Comparison of ENCODE assay signal across 9 cellular contexts in genomic region chr11:63999349-64000025, GRCh38. TPM values are rescaled to one million over a fixed set of nuclear protein-coding genes. Genes with fewer than 3 reads are reported as not detected.
DNase-seq lines count a peak whose midpoint lies in the region; ATAC-seq, FAIRE-seq and TF ChIP-seq lines count a peak whose summit lies in the region.
"Had no signal": no experiment of that assay in that cellular context is flagged by ENCODE, and none has a peak within 500 bp of the region (broad histone marks: within the 10 kb centered on the region; RNA-seq: fewer than 3 reads in every experiment).

No MANE protein-coding gene starts in this region.

- peaks cover 11% of the 10 kb centered on the region for H3K4me1 Mint-ChIP-seq in WTC11

- H3K27ac ChIP-seq in lung (ENCODE audit: low read depth in 1 of 2, low read length in 1 of 2) = no peak overlapping the region
- H3K27ac ChIP-seq: parathyroid adenoma had no signal

- peaks cover 11 to 34% of the 10 kb centered on the region in 2 donors for H3K36me3 ChIP-seq in lung (ENCODE audit: control insufficient read depth in 2 of 2, insufficient read depth in 2 of 2, low read length in 2 of 2)

- DNase-seq in GM19239 (ENCODE audit: insufficient read length, low spot score) (peak; percentile 58), WTC11 (ENCODE audit: low spot score) (peak; percentile 86), cardiac fibroblast (ENCODE audit: low read depth in 2 of 2) (peak; percentile 34 to 45), lung (ENCODE audit: low spot score) (peak; percentile 42), SKM-1 treated with dmso at 0.1 percent for 144 hours (lab: John Stamatoyannopoulos, UW; ENCODE audit: unreplicated experiment) (no peak)
- peak; percentile 24 to 37 for DNase-seq in stimulated activated CD8-positive, alpha-beta memory T cell treated with anti-CD3 and anti-CD28 coated beads, Interleukin-7, amount 100 ng/mL, for 1 hour (ENCODE audit: low read depth in 2 of 2)

- H3K4me3 Mint-ChIP-seq in WTC11 = peak overlapping the region; percentile 64

- TF ChIP-seq CTCF in WTC11 (IDR thresholded peaks at IDR 0.05) (no peak), cardiac fibroblast (IDR thresholded peaks at IDR 0.05; ENCODE audit: low read depth, low read length) (no peak), lung (IDR thresholded peaks at IDR 0.05; ENCODE audit: control extremely low read depth, extremely low read depth) (no peak)

- H3K27me3 ChIP-seq in lung (ENCODE audit: control insufficient read depth, insufficient read depth) = no peaks in the 10 kb centered on the region

- H3K9me3 Mint-ChIP-seq in WTC11 = no peaks in the 10 kb centered on the region

- peaks cover 15% of the 10 kb centered on the region for H3K36me3 Mint-ChIP-seq in WTC11

- POLR2A ChIA-PET in WTC11 (lab: Charles Lee) = interaction anchor here (0.8 to 1.8 kb wide), 6 partner anchors 17 to 272 kb away, joined by 3 to 7 read pairs (median 4); no protein-coding TSS in a partner anchor

- ATAC-seq in WTC11 = peak; percentile 54
- peak; percentile 15 for ATAC-seq in lung (ENCODE audit: insufficient read depth, low FRiP score)
- ATAC-seq in GM21360 (IDR thresholded peaks at IDR 0.05; ENCODE audit: unreplicated experiment) = no peak
- no peak for ATAC-seq in GM18519 (IDR thresholded peaks at IDR 0.05; ENCODE audit: low FRiP score, unreplicated experiment)

- WGBS in lung, 2 donors = 8 to 29% methylated on average over 27 to 59 of the region's 59 CpGs

- no peak overlapping the region for H3K4me3 ChIP-seq in cardiac fibroblast (replicated peaks in 1 of 2; ENCODE audit: low read depth in 2 of 2, low read length in 2 of 2)
- H3K4me3 ChIP-seq in lung = no peak overlapping the region

- peaks cover 4 to 16% of the 10 kb centered on the region in 2 donors for H3K4me1 ChIP-seq in lung (ENCODE audit: control insufficient read depth in 2 of 2, insufficient read depth in 2 of 2, low read length in 2 of 2)
- H3K4me1 ChIP-seq: parathyroid adenoma had no signal

- peaks cover 35% of the 10 kb centered on the region for H3K27me3 Mint-ChIP-seq in WTC11 (ENCODE audit: low read depth)

- peaks cover 0 to 3% of the 10 kb centered on the region in 2 donors for H3K9me3 ChIP-seq in lung (ENCODE audit: control insufficient read depth in 2 of 2, insufficient read depth in 1 of 2, low read length in 1 of 2)

- H3K27ac Mint-ChIP-seq in WTC11 = no peak overlapping the region

- CTCF ChIA-PET in WTC11 (lab: Charles Lee) = interaction anchor here (0.6 to 5.4 kb wide), 52 partner anchors 9 to 1075 kb away, joined by 3 to 75 read pairs (median 5); partner anchors contain the start of genes COX8A, FERMT3, FLRT1 and MARK2

- no peak for FAIRE-seq in GM19239 (lab: Jason Lieb, UNC)

TF ChIP-seq in WTC11, 78 proteins besides CTCF, POLR2A, EP300 and RAD21 (continues in another document):
- TF ChIP-seq, protein P1, sequence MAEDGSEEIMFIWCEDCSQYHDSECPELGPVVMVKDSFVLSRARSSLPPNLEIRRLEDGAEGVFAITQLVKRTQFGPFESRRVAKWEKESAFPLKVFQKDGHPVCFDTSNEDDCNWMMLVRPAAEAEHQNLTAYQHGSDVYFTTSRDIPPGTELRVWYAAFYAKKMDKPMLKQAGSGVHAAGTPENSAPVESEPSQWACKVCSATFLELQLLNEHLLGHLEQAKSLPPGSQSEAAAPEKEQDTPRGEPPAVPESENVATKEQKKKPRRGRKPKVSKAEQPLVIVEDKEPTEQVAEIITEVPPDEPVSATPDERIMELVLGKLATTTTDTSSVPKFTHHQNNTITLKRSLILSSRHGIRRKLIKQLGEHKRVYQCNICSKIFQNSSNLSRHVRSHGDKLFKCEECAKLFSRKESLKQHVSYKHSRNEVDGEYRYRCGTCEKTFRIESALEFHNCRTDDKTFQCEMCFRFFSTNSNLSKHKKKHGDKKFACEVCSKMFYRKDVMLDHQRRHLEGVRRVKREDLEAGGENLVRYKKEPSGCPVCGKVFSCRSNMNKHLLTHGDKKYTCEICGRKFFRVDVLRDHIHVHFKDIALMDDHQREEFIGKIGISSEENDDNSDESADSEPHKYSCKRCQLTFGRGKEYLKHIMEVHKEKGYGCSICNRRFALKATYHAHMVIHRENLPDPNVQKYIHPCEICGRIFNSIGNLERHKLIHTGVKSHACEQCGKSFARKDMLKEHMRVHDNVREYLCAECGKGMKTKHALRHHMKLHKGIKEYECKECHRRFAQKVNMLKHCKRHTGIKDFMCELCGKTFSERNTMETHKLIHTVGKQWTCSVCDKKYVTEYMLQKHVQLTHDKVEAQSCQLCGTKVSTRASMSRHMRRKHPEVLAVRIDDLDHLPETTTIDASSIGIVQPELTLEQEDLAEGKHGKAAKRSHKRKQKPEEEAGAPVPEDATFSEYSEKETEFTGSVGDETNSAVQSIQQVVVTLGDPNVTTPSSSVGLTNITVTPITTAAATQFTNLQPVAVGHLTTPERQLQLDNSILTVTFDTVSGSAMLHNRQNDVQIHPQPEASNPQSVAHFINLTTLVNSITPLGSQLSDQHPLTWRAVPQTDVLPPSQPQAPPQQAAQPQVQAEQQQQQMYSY (CRISPR knock-in tag; IDR thresholded peaks at IDR 0.05) = peak; percentile 50; the same call in 1 of the 2 replicates
- peak; percentile 71; the same call in 1 of the 2 replicates for TF ChIP-seq MAX (CRISPR knock-in tag; IDR thresholded peaks at IDR 0.05)
- 0 out of 2 replicates have a peak, but pooled peaks have one; percentile 19 for TF ChIP-seq CREM (CRISPR knock-in tag; IDR thresholded peaks at IDR 0.05)
- TF ChIP-seq ZNF138 (CRISPR knock-in tag; conservative IDR thresholded peaks at IDR 0.05) = peak; percentile 63; the same call in 1 of the 2 replicates
- no peak for TF ChIP-seq GRHL2 (CRISPR knock-in tag; IDR thresholded peaks at IDR 0.05; ENCODE audit: insufficient replicate concordance, severe bottlenecking)
- peak; percentile 35; the same call in 1 of the 2 replicates for TF ChIP-seq ETV6 (CRISPR knock-in tag; IDR thresholded peaks at IDR 0.05)
- TF ChIP-seq, protein P2, sequence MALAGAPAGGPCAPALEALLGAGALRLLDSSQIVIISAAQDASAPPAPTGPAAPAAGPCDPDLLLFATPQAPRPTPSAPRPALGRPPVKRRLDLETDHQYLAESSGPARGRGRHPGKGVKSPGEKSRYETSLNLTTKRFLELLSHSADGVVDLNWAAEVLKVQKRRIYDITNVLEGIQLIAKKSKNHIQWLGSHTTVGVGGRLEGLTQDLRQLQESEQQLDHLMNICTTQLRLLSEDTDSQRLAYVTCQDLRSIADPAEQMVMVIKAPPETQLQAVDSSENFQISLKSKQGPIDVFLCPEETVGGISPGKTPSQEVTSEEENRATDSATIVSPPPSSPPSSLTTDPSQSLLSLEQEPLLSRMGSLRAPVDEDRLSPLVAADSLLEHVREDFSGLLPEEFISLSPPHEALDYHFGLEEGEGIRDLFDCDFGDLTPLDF (CRISPR knock-in tag; IDR thresholded peaks at IDR 0.05) = no peak
- no peak for TF ChIP-seq SMAD3 (CRISPR knock-in tag; IDR thresholded peaks at IDR 0.05; ENCODE audit: borderline replicate concordance)
- 0 out of 2 replicates have a peak, but pooled peaks have one; percentile 77 for TF ChIP-seq NR3C1 (CRISPR knock-in tag; conservative IDR thresholded peaks at IDR 0.05; ENCODE audit: low read depth)
- peak; percentile 74 for TF ChIP-seq SP1 (CRISPR knock-in tag; conservative IDR thresholded peaks at IDR 0.05)
- TF ChIP-seq, protein P3, sequence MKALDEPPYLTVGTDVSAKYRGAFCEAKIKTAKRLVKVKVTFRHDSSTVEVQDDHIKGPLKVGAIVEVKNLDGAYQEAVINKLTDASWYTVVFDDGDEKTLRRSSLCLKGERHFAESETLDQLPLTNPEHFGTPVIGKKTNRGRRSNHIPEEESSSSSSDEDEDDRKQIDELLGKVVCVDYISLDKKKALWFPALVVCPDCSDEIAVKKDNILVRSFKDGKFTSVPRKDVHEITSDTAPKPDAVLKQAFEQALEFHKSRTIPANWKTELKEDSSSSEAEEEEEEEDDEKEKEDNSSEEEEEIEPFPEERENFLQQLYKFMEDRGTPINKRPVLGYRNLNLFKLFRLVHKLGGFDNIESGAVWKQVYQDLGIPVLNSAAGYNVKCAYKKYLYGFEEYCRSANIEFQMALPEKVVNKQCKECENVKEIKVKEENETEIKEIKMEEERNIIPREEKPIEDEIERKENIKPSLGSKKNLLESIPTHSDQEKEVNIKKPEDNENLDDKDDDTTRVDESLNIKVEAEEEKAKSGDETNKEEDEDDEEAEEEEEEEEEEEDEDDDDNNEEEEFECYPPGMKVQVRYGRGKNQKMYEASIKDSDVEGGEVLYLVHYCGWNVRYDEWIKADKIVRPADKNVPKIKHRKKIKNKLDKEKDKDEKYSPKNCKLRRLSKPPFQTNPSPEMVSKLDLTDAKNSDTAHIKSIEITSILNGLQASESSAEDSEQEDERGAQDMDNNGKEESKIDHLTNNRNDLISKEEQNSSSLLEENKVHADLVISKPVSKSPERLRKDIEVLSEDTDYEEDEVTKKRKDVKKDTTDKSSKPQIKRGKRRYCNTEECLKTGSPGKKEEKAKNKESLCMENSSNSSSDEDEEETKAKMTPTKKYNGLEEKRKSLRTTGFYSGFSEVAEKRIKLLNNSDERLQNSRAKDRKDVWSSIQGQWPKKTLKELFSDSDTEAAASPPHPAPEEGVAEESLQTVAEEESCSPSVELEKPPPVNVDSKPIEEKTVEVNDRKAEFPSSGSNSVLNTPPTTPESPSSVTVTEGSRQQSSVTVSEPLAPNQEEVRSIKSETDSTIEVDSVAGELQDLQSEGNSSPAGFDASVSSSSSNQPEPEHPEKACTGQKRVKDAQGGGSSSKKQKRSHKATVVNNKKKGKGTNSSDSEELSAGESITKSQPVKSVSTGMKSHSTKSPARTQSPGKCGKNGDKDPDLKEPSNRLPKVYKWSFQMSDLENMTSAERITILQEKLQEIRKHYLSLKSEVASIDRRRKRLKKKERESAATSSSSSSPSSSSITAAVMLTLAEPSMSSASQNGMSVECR (CRISPR knock-in tag; IDR thresholded peaks at IDR 0.05; ENCODE audit: borderline replicate concordance) = peak; percentile 70; the same call in 1 of the 2 replicates

RNA-seq across cellular contexts. Expression of gene OTUB1, which starts 13.2 kb away (rescaled TPM):
- total RNA-seq in WTC11 (2021) = 94.3 to 112 TPM (median 99.3 TPM) in 3 replicates
- total RNA-seq in lung = 10 to 100 TPM; 40.8 to 72.2 TPM
- polyA plus RNA-seq in lung = 10 to 100 TPM; 72.5 to 95.2 TPM

RNA-seq across cellular contexts. Expression of gene COX8A, which starts 25.1 kb away (rescaled TPM):
- total RNA-seq in WTC11 (2021) (518 to 587 TPM (median 554 TPM) in 3 replicates), lung (100 to 1,000 TPM; 149 to 362 TPM)
- 100 to 1,000 TPM; 666 to 779 TPM for polyA plus RNA-seq in lung

RNA-seq across cellular contexts. Expression of gene FLRT1, which starts 36.2 kb away (rescaled TPM):
- total RNA-seq in WTC11 (2021) (0.14 to 0.20 TPM (median 0.16 TPM) in 3 replicates), lung (under 1 TPM; 0.18 to 0.34 TPM)
- polyA plus RNA-seq in lung = under 1 TPM; 0.02 to 0.06 TPM

Comparison
In these comparisons a context has a peak if more than half of its experiments do, and no peak if none do; other contexts are left out.
1. ATAC-seq: peak in WTC11 (single experiment) and lung (single experiment); none in GM21360 (single experiment) and GM18519 (single experiment).